In genomic region chr11:108664730-108665525, GRCh38 we compare ENCODE assay signal across 1 cellular context.
TF ChIP-seq lines count a peak whose summit lies in the region.

TSS of gene DDX10 (plus strand) at chr11:108665069. CDS start at chr11:108665154, 85 bp downstream.

TF ChIP-seq in GM12878, 131 proteins besides CTCF, POLR2A, EP300 and RAD21 (continued from another document and continues in another):
- TF ChIP-seq STAT1 (conservative IDR thresholded peaks at IDR 0.05) (no peak), KDM1A (IDR thresholded peaks at IDR 0.05; ENCODE audit: borderline replicate concordance) (no peak), IRF5 (IDR thresholded peaks at IDR 0.05; ENCODE audit: borderline replicate concordance) (no peak), DPF2 (IDR thresholded peaks at IDR 0.05) (peak; percentile 31; the same call in 1 of the 2 replicates), EZH2 (IDR thresholded peaks at IDR 0.05; ENCODE audit: borderline replicate concordance, control insufficient read depth, low read depth, low read length) (no peak), YBX1 (IDR thresholded peaks at IDR 0.05) (no peak), ZBTB40 (IDR thresholded peaks at IDR 0.05; ENCODE audit: borderline replicate concordance) (peak; percentile 66; the same call in 1 of the 2 replicates), IRF4 (IDR thresholded peaks at IDR 0.05; ENCODE audit: low read depth, low read length) (no peak), SMC3 (IDR thresholded peaks at IDR 0.05; ENCODE audit: borderline replicate concordance, low read length) (no peak), WRNIP1 (IDR thresholded peaks at IDR 0.05; ENCODE audit: borderline replicate concordance, low read depth, low read length) (no peak), ZNF217 (IDR thresholded peaks at IDR 0.05) (no peak), SRF (IDR thresholded peaks at IDR 0.05; ENCODE audit: low read depth in 2 of 2, low read length in 2 of 2) (no peak), SUPT20H (IDR thresholded peaks at IDR 0.05; ENCODE audit: borderline replicate concordance, control insufficient read depth, low read depth, low read length) (no peak), ZNF622 (IDR thresholded peaks at IDR 0.05) (no peak), ZSCAN29 (IDR thresholded peaks at IDR 0.05) (no peak), ZBTB4 (CRISPR knock-in tag; IDR thresholded peaks at IDR 0.05) (peak; percentile 80), SPI1 (IDR thresholded peaks at IDR 0.05; ENCODE audit: borderline replicate concordance, insufficient read depth, low read depth, low read length) (no peak), IRF3 (IDR thresholded peaks at IDR 0.05) (no peak), ZNF24 (IDR thresholded peaks at IDR 0.05) (no peak), ETV6 (conservative IDR thresholded peaks at IDR 0.05 in 1 of 2, IDR thresholded peaks at IDR 0.05 in 1 of 2; ENCODE audit: borderline replicate concordance in 1 of 2, low read depth in 1 of 2) (no peak), PAX5 (IDR thresholded peaks at IDR 0.05; ENCODE audit: borderline replicate concordance, low read depth, low read length) (no peak), PML (IDR thresholded peaks at IDR 0.05; ENCODE audit: low read length) (no peak), RELB (IDR thresholded peaks at IDR 0.05; ENCODE audit: low read depth) (0 out of 2 replicates have a peak, but pooled peaks have one; percentile 17), CBX3 (IDR thresholded peaks at IDR 0.05; ENCODE audit: borderline replicate concordance, low read depth) (no peak), RELA (IDR thresholded peaks at IDR 0.05; ENCODE audit: borderline replicate concordance, partially characterized antibody) (peak; percentile 11), KAT2A (conservative IDR thresholded peaks at IDR 0.05; ENCODE audit: control insufficient read depth, low read depth, low read length) (no peak), BRCA1 (IDR thresholded peaks at IDR 0.05; ENCODE audit: low read depth, low read length) (no peak), ZNF207 (IDR thresholded peaks at IDR 0.05; ENCODE audit: borderline replicate concordance) (peak; percentile 54; the same call in 1 of the 2 replicates), RBBP5 (conservative IDR thresholded peaks at IDR 0.05) (no peak), NRF1 (conservative IDR thresholded peaks at IDR 0.05; ENCODE audit: low read depth, low read length) (peak; percentile 49), CBX5 (IDR thresholded peaks at IDR 0.05; ENCODE audit: low read depth) (no peak), TBL1XR1 (IDR thresholded peaks at IDR 0.05; ENCODE audit: low read depth, low read length) (no peak; the same call in 1 of the 2 replicates), SIN3A (IDR thresholded peaks at IDR 0.05; ENCODE audit: low read depth, low read length) (peak; percentile 87), BCL11A (IDR thresholded peaks at IDR 0.05; ENCODE audit: low read depth, low read length) (no peak), EGR1 (IDR thresholded peaks at IDR 0.05; ENCODE audit: borderline replicate concordance in 1 of 2, low read depth in 2 of 2, low read length in 2 of 2) (peak in 1 of 2 experiments; percentile 69; a peak in 1 of 3 replicates), CEBPZ (IDR thresholded peaks at IDR 0.05; ENCODE audit: low read depth, low read length) (no peak), HDAC6 (IDR thresholded peaks at IDR 0.05; ENCODE audit: unreplicated experiment) (no peak), SREBF1 (IDR thresholded peaks at IDR 0.05; ENCODE audit: low read length) (0 out of 2 replicates have a peak, but pooled peaks have one; percentile 9), SMARCA5 (IDR thresholded peaks at IDR 0.05) (no peak), HDGF (IDR thresholded peaks at IDR 0.05) (no peak), JUND (IDR thresholded peaks at IDR 0.05; ENCODE audit: low read depth, low read length) (peak; percentile 96), KLF5 (IDR thresholded peaks at IDR 0.05; ENCODE audit: partially characterized antibody) (no peak), LARP7 (IDR thresholded peaks at IDR 0.05) (no peak), SKIL (IDR thresholded peaks at IDR 0.05; ENCODE audit: low read depth, poor library complexity, severe bottlenecking) (no peak), HCFC1 (IDR thresholded peaks at IDR 0.05; ENCODE audit: low read length) (no peak), MXI1 (IDR thresholded peaks at IDR 0.05; ENCODE audit: low read depth, low read length) (peak; percentile 97)
